In the genomic region with DNA sequence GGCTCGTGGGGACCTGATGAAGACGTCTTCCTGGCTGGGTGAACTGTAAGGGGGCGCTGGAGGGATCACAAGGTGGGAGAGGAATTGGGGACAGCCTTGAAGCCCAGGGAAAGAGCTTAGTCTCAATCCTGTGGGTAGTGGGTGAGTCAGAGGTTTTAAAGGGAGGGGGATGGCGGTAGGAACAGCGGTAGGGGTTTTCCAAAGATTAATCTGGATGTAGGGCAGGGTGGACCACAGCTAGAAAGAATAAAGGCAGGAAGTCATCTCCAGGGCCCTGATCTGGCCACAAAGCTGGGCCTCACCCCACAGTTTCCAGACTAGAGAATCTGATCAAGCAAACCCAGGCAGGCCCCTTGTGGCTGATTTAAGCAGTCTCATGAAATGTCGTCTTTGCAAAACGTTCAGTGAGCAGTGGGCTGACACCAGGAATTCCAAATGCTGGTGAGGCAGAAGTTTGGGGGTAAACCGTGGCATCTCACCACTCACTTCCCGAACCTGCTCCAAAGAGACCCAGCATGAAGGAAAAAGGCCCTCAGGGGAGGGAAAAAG, we compare ENCODE assay signal across 9 cellular contexts.
A peak's percentile ranks its signal among the peaks of the same experiment; 100 is the strongest.
DNase-seq lines count a peak whose midpoint lies in the region; ATAC-seq and TF ChIP-seq lines count a peak whose summit lies in the region.
"Had no signal": no experiment of that assay in that cellular context is flagged by ENCODE, and none has a peak within 500 bp of the region (broad histone marks: within the 10 kb centered on the region; RNA-seq: fewer than 3 reads in every experiment).

No MANE protein-coding gene starts in this region.

- WGBS in endodermal cell (ENCODE audit: insufficient coverage in 1 of 2, insufficient read length in 1 of 2), 2 experiments, result 78 to 80% methylated on average over 6 to 9 of the region's 9 CpGs

- H3K9me3 ChIP-seq in endodermal cell (ENCODE audit: control insufficient read depth, low read length), result no peaks in the 10 kb centered on the region

- H3K27me3 Mint-ChIP-seq in endodermal cell (ENCODE audit: insufficient read depth), result peaks cover 2% of the 10 kb centered on the region
- H3K27me3 Mint-ChIP-seq in stimulated activated naive B cell treated with anti-CD40 and anti-IgM and Interleukin-4, amounts not matched to agents 10 μg/mL and 1 μg/mL and 100 μg/mL, for 72 hours, result peaks cover 34 to 59% of the 10 kb centered on the region in 2 donors

- H3K4me1 ChIP-seq in endodermal cell (ENCODE audit: control insufficient read depth, insufficient read depth, low read length), result peaks cover 8% of the 10 kb centered on the region

- no peak overlapping the region for H3K4me3 ChIP-seq in endodermal cell (ENCODE audit: low read length)

- ATAC-seq in stimulated activated naive B cell treated with anti-CD40 and anti-IgM and Interleukin-4, amounts not matched to agents 10 μg/mL and 1 μg/mL and 100 μg/mL, for 72 hours (replicated peaks), result no peak
- ATAC-seq in HG03520 (IDR thresholded peaks at IDR 0.05; ENCODE audit: unreplicated experiment), result no peak

- DNase-seq in RWPE1 (ENCODE audit: low spot score) (no peak), endodermal cell (peak; percentile 70), renal cortical epithelial cell (ENCODE audit: low read depth) (peak; percentile 78), NCI-H446 treated with DMSO at 0.1 percent for 48 hours (lab: John Stamatoyannopoulos, UW) (no peak), LoVo (ENCODE audit: low spot score) (no peak)
- DNase-seq in stimulated activated naive B cell treated with anti-CD40 and anti-IgM and Interleukin-4, amounts not matched to agents 10 μg/mL and 1 μg/mL and 100 μg/mL, for 72 hours, result no peak
- DNase-seq: naive B cell had no signal

- TF ChIP-seq CTCF in GM12873 (IDR thresholded peaks at IDR 0.05; ENCODE audit: insufficient read depth, low read depth, low read length, missing control alignments), result peak; percentile 20
- TF ChIP-seq CTCF in RWPE1 (conservative IDR thresholded peaks at IDR 0.05; ENCODE audit: low read depth), result no peak
- TF ChIP-seq CTCF in endodermal cell (conservative IDR thresholded peaks at IDR 0.05), result peak; percentile 59

- peak overlapping the region; percentile 32; the same call in 1 of the 2 replicates for H3K27ac ChIP-seq in RWPE1
- no peak overlapping the region for H3K27ac ChIP-seq in endodermal cell (ENCODE audit: low read depth, low read length)

- H3K9ac ChIP-seq in endodermal cell (ENCODE audit: extremely low read depth, low read length, poor library complexity, severe bottlenecking), result no peak overlapping the region

- H3K9me3 Mint-ChIP-seq in endodermal cell, result no peaks in the 10 kb centered on the region
- H3K9me3 Mint-ChIP-seq in stimulated activated naive B cell treated with anti-CD40 and anti-IgM and Interleukin-4, amounts not matched to agents 10 μg/mL and 1 μg/mL and 100 μg/mL, for 72 hours, result no peaks in the 10 kb centered on the region
- H3K9me3 Mint-ChIP-seq: naive B cell had no signal

- H3K4me3 Mint-ChIP-seq in endodermal cell, result no peak overlapping the region
- no peak overlapping the region for H3K4me3 Mint-ChIP-seq in stimulated activated naive B cell treated with anti-CD40 and anti-IgM and Interleukin-4, amounts not matched to agents 10 μg/mL and 1 μg/mL and 100 μg/mL, for 72 hours

- H3K36me3 Mint-ChIP-seq in endodermal cell (ENCODE audit: low read depth), result no peaks in the 10 kb centered on the region
- H3K36me3 Mint-ChIP-seq in stimulated activated naive B cell treated with anti-CD40 and anti-IgM and Interleukin-4, amounts not matched to agents 10 μg/mL and 1 μg/mL and 100 μg/mL, for 72 hours, result no peaks in the 10 kb centered on the region
- H3K36me3 Mint-ChIP-seq: naive B cell had no signal

- CTCF ChIA-PET in RWPE1 (lab: Yijun Ruan, JAX), result interaction anchor here (0.9 kb wide), 1 partner anchor 33 kb away, joined by 4 read pairs; no protein-coding TSS in a partner anchor

- no peaks in the 10 kb centered on the region for H3K36me3 ChIP-seq in endodermal cell (ENCODE audit: control insufficient read depth, insufficient read depth, low read length)

- peak overlapping the region; percentile 23 for H3K27ac Mint-ChIP-seq in endodermal cell
- H3K27ac Mint-ChIP-seq in stimulated activated naive B cell treated with anti-CD40 and anti-IgM and Interleukin-4, amounts not matched to agents 10 μg/mL and 1 μg/mL and 100 μg/mL, for 72 hours, result no peak overlapping the region

- peaks cover 31% of the 10 kb centered on the region for H3K4me1 Mint-ChIP-seq in endodermal cell
- H3K4me1 Mint-ChIP-seq in stimulated activated naive B cell treated with anti-CD40 and anti-IgM and Interleukin-4, amounts not matched to agents 10 μg/mL and 1 μg/mL and 100 μg/mL, for 72 hours, result peaks cover 11 to 12% of the 10 kb centered on the region in 2 donors

- POLR2A ChIA-PET in RWPE1 (lab: Yijun Ruan, JAX; ENCODE audit: low non-redundant PET), result no interaction called here

- H3K27me3 ChIP-seq in endodermal cell (ENCODE audit: control insufficient read depth, insufficient read depth, low read length, poor library complexity, severe bottlenecking), result no peaks in the 10 kb centered on the region

Comparison
In these comparisons a context has a peak if more than half of its experiments do, and no peak if none do; other contexts are left out.
1. DNase-seq: peak in endodermal cell (single experiment) and renal cortical epithelial cell (single experiment); none in RWPE1 (single experiment), stimulated activated naive B cell treated with anti-CD40 and anti-IgM and Interleukin-4, amounts not matched to agents 10 μg/mL and 1 μg/mL and 100 μg/mL, for 72 hours (single experiment), NCI-H446 treated with DMSO at 0.1 percent for 48 hours (single experiment) and LoVo (single experiment).